Comparison of ENCODE assay signal across 1 cellular context in genomic region chr20:46151936-46152335, GRCh38.
TF ChIP-seq lines count a peak whose summit lies in the region.

No MANE protein-coding gene starts in this region.

TF ChIP-seq in H1, 55 proteins besides CTCF, POLR2A, EP300 and RAD21 (continued from another document):
- TF ChIP-seq BCL11A (IDR thresholded peaks at IDR 0.05; ENCODE audit: low read depth in 2 of 2, low read length in 2 of 2) (no peak), KDM5A (IDR thresholded peaks at IDR 0.05; ENCODE audit: low read length) (no peak), EGR1 (IDR thresholded peaks at IDR 0.05; ENCODE audit: borderline replicate concordance, low read depth, low read length) (no peak), BACH1 (IDR thresholded peaks at IDR 0.05; ENCODE audit: low read length) (no peak), CBX8 (IDR thresholded peaks at IDR 0.05; ENCODE audit: borderline replicate concordance, low read depth, low read length) (no peak), SIRT6 (IDR thresholded peaks at IDR 0.05; ENCODE audit: low read length) (no peak), TAF1 (IDR thresholded peaks at IDR 0.05; ENCODE audit: low read depth, low read length) (no peak), SP2 (IDR thresholded peaks at IDR 0.05; ENCODE audit: low read length) (no peak)
